Comparison of ENCODE assay signal across 36 cellular contexts in genomic region chr19:618247-618619, GRCh38. TPM values are rescaled to one million over a fixed set of nuclear protein-coding genes. Genes with fewer than 3 reads are reported as not detected.
"Had no signal": no experiment of that assay in that cellular context is flagged by ENCODE, and none has a peak within 500 bp of the region (broad histone marks: within the 10 kb centered on the region; RNA-seq: fewer than 3 reads in every experiment).

No MANE protein-coding gene starts in this region.

- H3K4me1 Mint-ChIP-seq: brain; central memory CD8-positive, alpha-beta T cell had no signal

- H3K27me3 ChIP-seq: adrenal gland, cardiac muscle cell had no signal

- H3K4me3 ChIP-seq: adrenal gland, cardiac muscle cell had no signal

- H3K27ac Mint-ChIP-seq: activated B cell treated with CpG ODN at 0.5 μM for 24 hours; activated CD4-positive, alpha-beta memory T cell treated with anti-CD3 and anti-CD28 coated beads, Interleukin-2, amount 10 ng/mL, durations not matched to agents 7 days and 5 days; activated CD4-positive, alpha-beta T cell treated with anti-CD3 and anti-CD28 coated beads, Interleukin-2, amount 10 ng/mL, durations not matched to agents 7 days and 5 days; activated CD8-positive, alpha-beta memory T cell treated with anti-CD3 and anti-CD28 coated beads, Interleukin-2, amount 10 ng/mL, durations not matched to agents 7 days and 5 days; activated CD8-positive, alpha-beta T cell treated with anti-CD3 and anti-CD28 coated beads, Interleukin-2, amount 10 ng/mL, durations not matched to agents 7 days and 5 days; activated naive CD4-positive, alpha-beta T cell treated with anti-CD3 and anti-CD28 coated beads for 36 hours; activated naive CD4-positive, alpha-beta T cell treated with anti-CD3 and anti-CD28 coated beads, Interleukin-2, amount 50 U/mL, for 72 hours; activated naive CD8-positive, alpha-beta T cell treated with anti-CD3 and anti-CD28 coated beads for 36 hours; activated T-cell treated with anti-CD3 and anti-CD28 coated beads, Interleukin-2, amount 50 U/mL, for 24 hours; brain; T-helper 1 cell treated with Interleukin-12 subunit alpha and Interleukin-12 subunit beta and Interleukin-4 antibody, amounts not matched to agents 30 μg/mL and 1 μg/mL, for 36 hours; T-helper 2 cell treated with Interferon-gamma antibody and Interleukin-4, amounts not matched to agents 5 μg/mL and 100 μg/mL, for 36 hours had no signal

- FAIRE-seq: bronchial epithelial cell, TTC549 had no signal

- H3K4me3 Mint-ChIP-seq: activated B cell treated with CpG ODN at 0.5 μM for 24 hours; activated CD4-positive, alpha-beta memory T cell treated with anti-CD3 and anti-CD28 coated beads, Interleukin-2, amount 10 ng/mL, durations not matched to agents 7 days and 5 days; activated CD4-positive, alpha-beta T cell treated with anti-CD3 and anti-CD28 coated beads, Interleukin-2, amount 10 ng/mL, durations not matched to agents 7 days and 5 days; activated CD8-positive, alpha-beta memory T cell treated with anti-CD3 and anti-CD28 coated beads, Interleukin-2, amount 10 ng/mL, durations not matched to agents 7 days and 5 days; activated CD8-positive, alpha-beta T cell treated with anti-CD3 and anti-CD28 coated beads, Interleukin-2, amount 10 ng/mL, durations not matched to agents 7 days and 5 days; activated naive CD4-positive, alpha-beta T cell treated with anti-CD3 and anti-CD28 coated beads for 36 hours; activated naive CD8-positive, alpha-beta T cell treated with anti-CD3 and anti-CD28 coated beads for 36 hours; activated T-cell treated with anti-CD3 and anti-CD28 coated beads, Interleukin-2, amount 50 U/mL, for 24 hours; brain; central memory CD8-positive, alpha-beta T cell; T-helper 1 cell treated with Interleukin-12 subunit alpha and Interleukin-12 subunit beta and Interleukin-4 antibody, amounts not matched to agents 30 μg/mL and 1 μg/mL, for 36 hours; T-helper 2 cell treated with Interferon-gamma antibody and Interleukin-4, amounts not matched to agents 5 μg/mL and 100 μg/mL, for 36 hours had no signal

- H3K27me3 Mint-ChIP-seq: activated CD4-positive, alpha-beta memory T cell treated with anti-CD3 and anti-CD28 coated beads, Interleukin-2, amount 10 ng/mL, durations not matched to agents 7 days and 5 days; activated CD4-positive, alpha-beta T cell treated with anti-CD3 and anti-CD28 coated beads, Interleukin-2, amount 10 ng/mL, durations not matched to agents 7 days and 5 days; brain; central memory CD8-positive, alpha-beta T cell had no signal

- H3K9me3 Mint-ChIP-seq: activated B cell treated with CpG ODN at 0.5 μM for 24 hours; activated CD4-positive, alpha-beta memory T cell treated with anti-CD3 and anti-CD28 coated beads, Interleukin-2, amount 10 ng/mL, durations not matched to agents 7 days and 5 days; activated CD4-positive, alpha-beta T cell treated with anti-CD3 and anti-CD28 coated beads, Interleukin-2, amount 10 ng/mL, durations not matched to agents 7 days and 5 days; activated naive CD4-positive, alpha-beta T cell treated with anti-CD3 and anti-CD28 coated beads for 36 hours; activated naive CD4-positive, alpha-beta T cell treated with anti-CD3 and anti-CD28 coated beads, Interleukin-2, amount 50 U/mL, for 72 hours; activated naive CD8-positive, alpha-beta T cell treated with anti-CD3 and anti-CD28 coated beads for 36 hours; activated T-cell treated with anti-CD3 and anti-CD28 coated beads, Interleukin-2, amount 50 U/mL, for 24 hours; brain; central memory CD8-positive, alpha-beta T cell; T-helper 1 cell treated with Interleukin-12 subunit alpha and Interleukin-12 subunit beta and Interleukin-4 antibody, amounts not matched to agents 30 μg/mL and 1 μg/mL, for 36 hours; T-helper 2 cell treated with Interferon-gamma antibody and Interleukin-4, amounts not matched to agents 5 μg/mL and 100 μg/mL, for 36 hours had no signal

- H3K27ac ChIP-seq: adrenal gland, cardiac muscle cell, VCaP had no signal

- H3K9me3 ChIP-seq: adrenal gland had no signal

- H3K4me1 ChIP-seq: adrenal gland had no signal

- ATAC-seq: activated CD8-positive, alpha-beta memory T cell treated with anti-CD3 and anti-CD28 coated beads, Interleukin-2, amount 10 ng/mL, durations not matched to agents 7 days and 5 days; activated CD8-positive, alpha-beta T cell treated with anti-CD3 and anti-CD28 coated beads, Interleukin-2, amount 10 ng/mL, durations not matched to agents 7 days and 5 days; activated naive CD4-positive, alpha-beta T cell treated with anti-CD3 and anti-CD28 coated beads, Interleukin-2, amount 50 U/mL, for 72 hours had no signal

- DNase-seq: activated B cell treated with CpG ODN at 0.5 μM for 24 hours; activated CD4-positive, alpha-beta memory T cell treated with anti-CD3 and anti-CD28 coated beads, Interleukin-2, amount 10 ng/mL, durations not matched to agents 7 days and 5 days; activated CD4-positive, alpha-beta T cell treated with anti-CD3 and anti-CD28 coated beads for 48 hours; activated CD4-positive, alpha-beta T cell treated with anti-CD3 and anti-CD28 coated beads, Interleukin-2, amount 10 ng/mL, durations not matched to agents 7 days and 5 days; activated CD4-positive, alpha-beta T cell treated with anti-CD3 and anti-CD28 coated beads, Interleukin-2, amount 50 U/mL, for 48 hours; activated CD4-positive, CD25-positive, alpha-beta regulatory T cell treated with anti-CD3 and anti-CD28 coated beads, Interleukin-2, amount 50 U/mL, for 72 hours; activated CD8-positive, alpha-beta memory T cell treated with anti-CD3 and anti-CD28 coated beads for 24 hours; activated CD8-positive, alpha-beta memory T cell treated with anti-CD3 and anti-CD28 coated beads, Interleukin-2, amount 10 ng/mL, durations not matched to agents 7 days and 5 days; activated CD8-positive, alpha-beta memory T cell treated with anti-CD3 and anti-CD28 coated beads, Interleukin-2, amount 50 U/mL, for 48 hours; activated CD8-positive, alpha-beta T cell treated with anti-CD3 and anti-CD28 coated beads, Interleukin-2, amount 10 ng/mL, durations not matched to agents 7 days and 5 days; activated effector memory CD4-positive, alpha-beta T cell treated with anti-CD3 and anti-CD28 coated beads, Interleukin-2, amount 50 U/mL, for 16 hours; activated gamma-delta T cell treated with Interleukin-2 at 50 U/mL for 16 hours; activated naive CD4-positive, alpha-beta T cell; activated naive CD4-positive, alpha-beta T cell treated with anti-CD3 and anti-CD28 coated beads for 36 hours; activated naive CD4-positive, alpha-beta T cell treated with anti-CD3 and anti-CD28 coated beads, Interleukin-2, amount 50 U/mL, for 16 hours; activated naive CD8-positive, alpha-beta T cell treated with anti-CD3 and anti-CD28 coated beads for 36 hours; activated T-cell treated with anti-CD3 and anti-CD28 coated beads, Interleukin-2, amount 50 U/mL, for 24 hours; activated T-cell treated with anti-CD3 and anti-CD28 coated beads, Interleukin-2, amount 50 U/mL, for 48 hours; adrenal gland; amniotic stem cell; aorta; caudate nucleus; cerebellar nuclear complex; T-helper 1 cell; T-helper 2 cell; T-helper 9 cell had no signal

RNA-seq across cellular contexts. Expression of gene FGF22, which starts 21.4 kb away (rescaled TPM):
- total RNA-seq: activated CD4-positive, alpha-beta memory T cell treated with anti-CD3 and anti-CD28 coated beads, Interleukin-2, amount 10 ng/mL, durations not matched to agents 7 days and 5 days; activated CD8-positive, alpha-beta memory T cell treated with anti-CD3 and anti-CD28 coated beads, Interleukin-2, amount 10 ng/mL, durations not matched to agents 7 days and 5 days; activated CD8-positive, alpha-beta T cell treated with anti-CD3 and anti-CD28 coated beads, Interleukin-2, amount 10 ng/mL, durations not matched to agents 7 days and 5 days; activated naive CD4-positive, alpha-beta T cell treated with anti-CD3 and anti-CD28 coated beads for 36 hours; activated naive CD4-positive, alpha-beta T cell treated with anti-CD3 and anti-CD28 coated beads, Interleukin-2, amount 50 U/mL, for 72 hours; activated naive CD8-positive, alpha-beta T cell treated with anti-CD3 and anti-CD28 coated beads for 36 hours; bronchial epithelial cell; cardiac muscle cell; chondrocyte had no signal
